ENCODE assay signal across 8 cellular contexts in the genomic region with DNA sequence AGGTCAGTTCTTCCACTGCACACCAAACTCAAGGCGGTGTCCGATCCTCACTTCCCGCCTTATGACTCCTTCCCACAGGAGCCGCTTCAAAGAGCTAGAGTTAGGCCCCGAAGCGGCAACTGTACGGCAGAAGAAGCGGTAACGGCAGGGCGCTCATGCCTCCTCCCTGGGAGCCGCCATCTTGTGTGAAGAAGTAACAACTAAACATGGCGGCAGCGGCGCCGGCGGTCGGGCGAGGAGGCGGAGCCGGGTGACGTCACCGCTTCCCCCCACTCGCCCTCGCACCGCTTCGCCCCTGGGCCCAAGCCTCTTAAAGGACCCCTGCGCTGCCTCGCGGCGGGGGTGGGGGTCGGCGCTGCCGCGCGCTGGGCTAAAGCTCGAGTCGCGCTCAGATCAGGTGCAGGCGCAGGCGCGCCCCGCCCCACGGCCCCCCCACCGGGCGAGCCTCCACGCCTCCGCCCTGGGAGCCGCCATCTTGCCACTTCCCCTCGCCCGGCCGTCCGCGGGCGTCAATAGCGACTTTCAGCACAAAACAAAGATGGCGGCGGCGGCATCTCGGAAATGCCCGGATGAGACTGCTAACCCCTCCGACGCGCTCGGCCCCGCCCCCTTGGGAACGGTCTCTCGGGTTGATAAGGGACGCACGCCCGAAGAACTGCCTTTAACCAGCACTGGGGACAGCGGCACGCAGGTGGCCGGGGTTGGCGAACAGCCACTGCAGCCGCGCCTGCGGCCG. TPM values are rescaled to one million over a fixed set of nuclear protein-coding genes. Genes with fewer than 3 reads are reported as not detected.
DNase-seq lines count a peak whose midpoint lies in the region; ATAC-seq and TF ChIP-seq lines count a peak whose summit lies in the region.

A gene (minus strand): TSS at position 187 of the 736 bp plus-strand sequence. CDS start 978 bp downstream, outside the sequence.

- DNase-seq in AG10803 (ENCODE audit: low read depth) (peak; percentile 86), NCI-H510A (lab: John Stamatoyannopoulos, UW) (peak; percentile 81), coronary artery (ENCODE audit: low spot score) (peak; percentile 95), left lung (peak; percentile 94 to 95)
- DNase-seq in activated CD4-positive, alpha-beta T cell treated with anti-CD3 and anti-CD28 coated beads, Interleukin-2, amount 10 ng/mL, durations not matched to agents 24 days and 14 days, result peak; percentile 96
- DNase-seq in stimulated activated CD4-positive, alpha-beta T cell treated with anti-CD3 and anti-CD28 coated beads, Interleukin-2, amount 100 ng/mL, for 48 hours, result peak; percentile 78 to 84

- H3K27me3 ChIP-seq in left lung, result no peaks in the 10 kb centered on the region

- peak within 1 kb of the TSS; percentile 99 for H3K27ac ChIP-seq in coronary artery
- peak within 1 kb of the TSS; percentile 98 to 99 for H3K27ac ChIP-seq in left lung

- no peaks in the 10 kb centered on the region for H3K27me3 Mint-ChIP-seq in activated CD4-positive, alpha-beta T cell treated with anti-CD3 and anti-CD28 coated beads, Interleukin-2, amount 10 ng/mL, durations not matched to agents 24 days and 14 days

- peaks cover 29% of the 10 kb centered on the region for H3K4me1 Mint-ChIP-seq in activated CD4-positive, alpha-beta T cell treated with anti-CD3 and anti-CD28 coated beads, Interleukin-2, amount 10 ng/mL, durations not matched to agents 24 days and 14 days

- no peaks in the 10 kb centered on the region for H3K9me3 ChIP-seq in left lung

- H3K27ac Mint-ChIP-seq in activated CD4-positive, alpha-beta T cell treated with anti-CD3 and anti-CD28 coated beads, Interleukin-2, amount 10 ng/mL, durations not matched to agents 24 days and 14 days, result peak within 1 kb of the TSS; percentile 100

- no peaks in the 10 kb centered on the region for H3K36me3 ChIP-seq in left lung

- ATAC-seq in GM19043 (IDR thresholded peaks at IDR 0.05; ENCODE audit: low read depth, unreplicated experiment) (peak; percentile 31), HG03378 (IDR thresholded peaks at IDR 0.05; ENCODE audit: unreplicated experiment) (peak; percentile 47), left lung (peak; percentile 73)

- H3K9me3 Mint-ChIP-seq in activated CD4-positive, alpha-beta T cell treated with anti-CD3 and anti-CD28 coated beads, Interleukin-2, amount 10 ng/mL, durations not matched to agents 24 days and 14 days, result no peaks in the 10 kb centered on the region

- intact Hi-C loops in activated CD4-positive, alpha-beta T cell treated with anti-CD3 and anti-CD28 coated beads, Interleukin-2, amount 10 ng/mL, durations not matched to agents 24 days and 14 days (cut with micrococcal nuclease), result loop anchor here (1.0 to 5.0 kb wide), 6 partner anchors 10 to 398 kb away; a partner anchor contains a TSS
- intact Hi-C loops in left lung (cut with DNase I), result no loop called here

- H3K4me3 ChIP-seq in AG10803 (ENCODE audit: low read length) (peak within 1 kb of the TSS; percentile 89), coronary artery (peak within 1 kb of the TSS; percentile 87), left lung (peak within 1 kb of the TSS; percentile 72 to 88)

- H3K36me3 Mint-ChIP-seq in activated CD4-positive, alpha-beta T cell treated with anti-CD3 and anti-CD28 coated beads, Interleukin-2, amount 10 ng/mL, durations not matched to agents 24 days and 14 days (ENCODE audit: low read depth), result peaks cover 17% of the 10 kb centered on the region

- TF ChIP-seq CTCF in AG10803 (conservative IDR thresholded peaks at IDR 0.05; ENCODE audit: low read length) (no peak), coronary artery (IDR thresholded peaks at IDR 0.05) (no peak), left lung (IDR thresholded peaks at IDR 0.05) (no peak)

- H3K4me3 Mint-ChIP-seq in activated CD4-positive, alpha-beta T cell treated with anti-CD3 and anti-CD28 coated beads, Interleukin-2, amount 10 ng/mL, durations not matched to agents 24 days and 14 days, result peak within 1 kb of the TSS; percentile 98

- peaks cover 12 to 47% of the 10 kb centered on the region in 2 donors for H3K4me1 ChIP-seq in left lung

RNA-seq across cellular contexts. Expression of the gene that starts here (rescaled TPM):
- 107 and 109 TPM in 2 replicates for total RNA-seq in activated CD4-positive, alpha-beta T cell treated with anti-CD3 and anti-CD28 coated beads, Interleukin-2, amount 10 ng/mL, durations not matched to agents 24 days and 14 days
- total RNA-seq in left lung, result 10 to 100 TPM; 46.6 to 58.1 TPM

Comparison
In these comparisons a context has a peak if more than half of its experiments do, and no peak if none do; other contexts are left out.
1. Peak in every context shown above with its lines: DNase-seq, ATAC-seq, H3K4me3 ChIP-seq and H3K27ac ChIP-seq.